In genomic region chrX:37846934-37847732, GRCh38 we compare ENCODE assay signal across 8 cellular contexts. TPM values are rescaled to one million over a fixed set of nuclear protein-coding genes. Genes with fewer than 3 reads are reported as not detected.
DNase-seq lines count a peak whose midpoint lies in the region; ATAC-seq and TF ChIP-seq lines count a peak whose summit lies in the region.

Gene DYNLT3 (minus strand): TSS chrX:37847571. CDS start chrX:37847510, 61 bp downstream.

- H3K4me3 ChIP-seq in HUES6 (ENCODE audit: low read depth, low read length) (peak within 1 kb of the TSS; percentile 80), Peyer's patch (peak within 1 kb of the TSS; percentile 61 to 90 (median 76)), fibroblast of lung (replicated peaks in 1 of 4; ENCODE audit: control extremely low read depth in 1 of 4, insufficient read depth in 1 of 4, low read depth in 3 of 4, low read length in 4 of 4) (peak within 1 kb of the TSS; percentile 58 to 71 (median 68))

- intact Hi-C loops in Calu3 (cut with micrococcal nuclease; ENCODE audit: unreplicated experiment): loop anchor here (5.0 kb wide), 1 partner anchor 60 kb away; no protein-coding TSS in a partner anchor

- peak within 1 kb of the TSS; percentile 83 for H2AFZ ChIP-seq in fibroblast of lung (ENCODE audit: low read length)

- H3K27ac ChIP-seq in HUES6 (ENCODE audit: low read depth, low read length) (peak within 1 kb of the TSS; percentile 41; the same call in 1 of the 2 replicates), Peyer's patch (peak within 1 kb of the TSS; percentile 79 to 92 (median 85)), fibroblast of lung (ENCODE audit: insufficient read depth, low read length) (peak within 1 kb of the TSS; percentile 77)

- H3K27me3 Mint-ChIP-seq in Calu3 (ENCODE audit: unreplicated experiment) (no peaks in the 10 kb centered on the region), naive B cell (peaks cover 0 to 19% (median 0%) of the 10 kb centered on the region in 3 donors)
- H3K27me3 Mint-ChIP-seq in stimulated activated naive B cell treated with anti-CD40 and anti-IgM and Interleukin-4, amounts not matched to agents 10 μg/mL and 1 μg/mL and 100 μg/mL, for 72 hours: peaks cover 0 to 4% of the 10 kb centered on the region in 2 donors

- peak within 1 kb of the TSS; percentile 58 for H3K4me2 ChIP-seq in fibroblast of lung (ENCODE audit: extremely low read depth, insufficient read depth, low read length)

- H3K4me1 ChIP-seq in HUES6 (ENCODE audit: control insufficient read depth, insufficient read depth, low read length) (no peaks in the 10 kb centered on the region), Peyer's patch (no peaks in the 10 kb centered on the region), fibroblast of lung (ENCODE audit: control insufficient read depth, extremely low read depth, insufficient read depth, low read length) (no peaks in the 10 kb centered on the region)

- CTCF ChIA-PET in Calu3 (lab: Charles Lee): no interaction called here

- peak; percentile 64 to 82 for TF ChIP-seq POLR2A in Peyer's patch (IDR thresholded peaks at IDR 0.05)

- H3K79me2 ChIP-seq in fibroblast of lung (ENCODE audit: control insufficient read depth, insufficient read depth, low read length): no peaks in the 10 kb centered on the region

- 0 out of 2 replicates have a peak, but pooled peaks cover 2% of the 10 kb centered on the region for H3K9me3 ChIP-seq in HUES6 (ENCODE audit: control insufficient read depth, insufficient read depth, low read depth, low read length)
- no peaks in the 10 kb centered on the region for H3K9me3 ChIP-seq in Peyer's patch
- no peaks in the 10 kb centered on the region for H3K9me3 ChIP-seq in fibroblast of lung (ENCODE audit: control insufficient read depth, insufficient read depth, low read depth, low read length)

- peak within 1 kb of the TSS; percentile 66 for H3K9ac ChIP-seq in HUES6 (ENCODE audit: low read length)
- peak within 1 kb of the TSS; percentile 76 for H3K9ac ChIP-seq in fibroblast of lung (ENCODE audit: insufficient read depth, low read length)

- H3K36me3 ChIP-seq in HUES6 (ENCODE audit: control insufficient read depth, insufficient read depth, low read length): no peaks in the 10 kb centered on the region
- H3K36me3 ChIP-seq in Peyer's patch: no peaks in the 10 kb centered on the region
- no peaks in the 10 kb centered on the region for H3K36me3 ChIP-seq in fibroblast of lung (ENCODE audit: control insufficient read depth, insufficient read depth, low read length)

- H3K4me3 Mint-ChIP-seq in Calu3 (ENCODE audit: low read depth, unreplicated experiment) (peak within 1 kb of the TSS; percentile 70), naive B cell (peak within 1 kb of the TSS; percentile 77 to 93 (median 91))
- peak within 1 kb of the TSS; percentile 81 to 87 for H3K4me3 Mint-ChIP-seq in stimulated activated naive B cell treated with anti-CD40 and anti-IgM and Interleukin-4, amounts not matched to agents 10 μg/mL and 1 μg/mL and 100 μg/mL, for 72 hours

- no peaks in the 10 kb centered on the region for H4K20me1 ChIP-seq in fibroblast of lung (ENCODE audit: control insufficient read depth, extremely low read depth, insufficient read depth, low read length)

- H3K4me1 Mint-ChIP-seq in Calu3 (ENCODE audit: low read depth, unreplicated experiment) (no peaks in the 10 kb centered on the region), naive B cell (peaks cover 0 to 16% (median 9%) of the 10 kb centered on the region in 3 donors)
- H3K4me1 Mint-ChIP-seq in stimulated activated naive B cell treated with anti-CD40 and anti-IgM and Interleukin-4, amounts not matched to agents 10 μg/mL and 1 μg/mL and 100 μg/mL, for 72 hours: no peaks in the 10 kb centered on the region

- TF ChIP-seq CTCF in Calu3 (IDR thresholded peaks at IDR 0.05; ENCODE audit: unreplicated experiment) (no peak), Peyer's patch (IDR thresholded peaks at IDR 0.05) (peak in 1 of 6 experiments; percentile 2), fibroblast of lung (conservative IDR thresholded peaks at IDR 0.05 in 1 of 2, IDR thresholded peaks at IDR 0.05 in 1 of 2; ENCODE audit: low read depth in 1 of 2, low read length in 2 of 2) (no peak)

- no peaks in the 10 kb centered on the region for H3K9me3 Mint-ChIP-seq in Calu3 (ENCODE audit: low read depth, unreplicated experiment)
- H3K9me3 Mint-ChIP-seq in naive B cell: peaks cover 0 to 5% (median 0%) of the 10 kb centered on the region in 7 donors
- H3K9me3 Mint-ChIP-seq in stimulated activated naive B cell treated with anti-CD40 and anti-IgM and Interleukin-4, amounts not matched to agents 10 μg/mL and 1 μg/mL and 100 μg/mL, for 72 hours: no peaks in the 10 kb centered on the region

- BruUV-seq in Calu3 (replicated peaks; lab: Mats Ljungman, UMichigan): no TSS peak

- no peaks in the 10 kb centered on the region; the same call in 1 of the 2 replicates for H3K27me3 ChIP-seq in HUES6 (ENCODE audit: control insufficient read depth, insufficient read depth, low read length)
- H3K27me3 ChIP-seq in Peyer's patch: no peaks in the 10 kb centered on the region
- no peaks in the 10 kb centered on the region for H3K27me3 ChIP-seq in fibroblast of lung (ENCODE audit: control insufficient read depth, insufficient read depth, low read length)

- ATAC-seq in GM21423 (IDR thresholded peaks at IDR 0.05; ENCODE audit: unreplicated experiment) (peak; percentile 99), naive B cell (ENCODE audit: low read depth in 2 of 2) (peak; percentile 98)
- ATAC-seq in stimulated activated naive B cell treated with anti-CD40 and anti-IgM and Interleukin-4, amounts not matched to agents 10 μg/mL and 1 μg/mL and 100 μg/mL, for 72 hours (replicated peaks): peak; percentile 99 to 100

- DNase-seq in Calu3 (peak; percentile 86), Peyer's patch (peak; percentile 75 to 93 (median 86)), fibroblast of lung (ENCODE audit: low read depth in 2 of 2) (peak; percentile 72 to 76), naive B cell (peak; percentile 76)
- peak; percentile 42 to 65 for DNase-seq in activated T-helper 1 cell treated with anti-CD3 and anti-CD28 coated beads, Interleukin-2, amount 50 U/mL, for 16 hours (ENCODE audit: low read depth in 1 of 2, low spot score in 1 of 2)
- peak; percentile 74 for DNase-seq in stimulated activated naive B cell treated with anti-CD40 and anti-IgM and Interleukin-4, amounts not matched to agents 10 μg/mL and 1 μg/mL and 100 μg/mL, for 72 hours

- H3K36me3 Mint-ChIP-seq in Calu3 (ENCODE audit: insufficient read depth, unreplicated experiment) (peaks cover 13% of the 10 kb centered on the region), naive B cell (no peaks in the 10 kb centered on the region)
- H3K36me3 Mint-ChIP-seq in stimulated activated naive B cell treated with anti-CD40 and anti-IgM and Interleukin-4, amounts not matched to agents 10 μg/mL and 1 μg/mL and 100 μg/mL, for 72 hours: peaks cover 0 to 2% of the 10 kb centered on the region in 2 donors

- H3K27ac Mint-ChIP-seq in Calu3 (ENCODE audit: unreplicated experiment): peak within 1 kb of the TSS; percentile 67
- H3K27ac Mint-ChIP-seq in naive B cell: peak within 1 kb of the TSS; percentile 93 to 98 (median 96)
- H3K27ac Mint-ChIP-seq in stimulated activated naive B cell treated with anti-CD40 and anti-IgM and Interleukin-4, amounts not matched to agents 10 μg/mL and 1 μg/mL and 100 μg/mL, for 72 hours: peak within 1 kb of the TSS; percentile 90

RNA-seq across cellular contexts. Expression of gene DYNLT3, which starts in this region (rescaled TPM):
- total RNA-seq in Calu3 (2022): 28.0 and 31.3 TPM in 2 replicates
- 10 to 100 TPM in 3 of 4 donors, 1 to 10 TPM in 1; 8.8 to 30.3 (median 23.5) TPM for total RNA-seq in Peyer's patch
- 35.7 and 80.6 TPM in 2 replicates for total RNA-seq in fibroblast of lung
- 40.1 and 59.9 TPM in 2 replicates for polyA plus RNA-seq in fibroblast of lung
- 35.9 and 48.2 TPM in 2 replicates for polyA plus RNA-seq in fibroblast of lung (2012)
- 1.2 and 12.3 TPM in 2 replicates for polyA minus RNA-seq in fibroblast of lung (ENCODE audit: low replicate concordance)
- 10 to 100 TPM; 24.3 to 52.2 (median 32.7) TPM for polyA plus RNA-seq in naive B cell (ENCODE audit: low read depth in 6 of 6)

Comparison
In these comparisons a context has a peak if more than half of its experiments do, and no peak if none do; other contexts are left out.
1. Peak in every context shown above with its lines: DNase-seq, ATAC-seq, H3K4me3 ChIP-seq and H3K27ac ChIP-seq.